Comparison of ENCODE assay signal across 9 cellular contexts in genomic region chr17:4073983-4074830, GRCh38.
A peak's percentile ranks its signal among the peaks of the same experiment; 100 is the strongest.
DNase-seq lines count a peak whose midpoint lies in the region; ATAC-seq lines count a peak whose summit lies in the region.
"Had no signal": no experiment of that assay in that cellular context is flagged by ENCODE, and none has a peak within 500 bp of the region (broad histone marks: within the 10 kb centered on the region; RNA-seq: fewer than 3 reads in every experiment).

No MANE protein-coding gene starts in this region.

- peak overlapping the region; percentile 49 for H3K27ac ChIP-seq in layer of hippocampus (ENCODE audit: low read depth, low read length)
- H3K27ac ChIP-seq: HL-60 had no signal

- no peaks in the 10 kb centered on the region for H3K27me3 ChIP-seq in layer of hippocampus (ENCODE audit: control insufficient read depth, insufficient read depth, low read length)

- H3K9me3 Mint-ChIP-seq in naive thymus-derived CD8-positive, alpha-beta T cell = no peaks in the 10 kb centered on the region

- H3K27me3 Mint-ChIP-seq in naive thymus-derived CD8-positive, alpha-beta T cell = no peaks in the 10 kb centered on the region

- peaks cover 0 to 11% (median 0%) of the 10 kb centered on the region in 4 donors for H3K4me1 Mint-ChIP-seq in naive thymus-derived CD8-positive, alpha-beta T cell

- H3K36me3 Mint-ChIP-seq in naive thymus-derived CD8-positive, alpha-beta T cell = peaks cover 8 to 98% (median 21%) of the 10 kb centered on the region in 3 donors

- no peak overlapping the region for H3K4me3 Mint-ChIP-seq in naive thymus-derived CD8-positive, alpha-beta T cell

- ATAC-seq in GM18498 (IDR thresholded peaks at IDR 0.05; ENCODE audit: unreplicated experiment) (peak; percentile 91), GM21723 (IDR thresholded peaks at IDR 0.05; ENCODE audit: unreplicated experiment) (peak; percentile 88)
- no peak for ATAC-seq in naive thymus-derived CD8-positive, alpha-beta T cell

- H3K27ac Mint-ChIP-seq in naive thymus-derived CD8-positive, alpha-beta T cell = peak overlapping the region in 1 of 10 donors; percentile 22

- peak; percentile 98 for DNase-seq in MV-4-11 (lab: John Stamatoyannopoulos, UW)
- no peak for DNase-seq in dedifferentiated amniotic fluid mesenchymal stem cell (ENCODE audit: extremely low spot score)
- DNase-seq in activated CD8-positive, alpha-beta memory T cell treated with anti-CD3 and anti-CD28 coated beads, Interleukin-2, amount 50 U/mL, for 48 hours = no peak
- DNase-seq in activated effector memory CD4-positive, alpha-beta T cell treated with Interleukin-2 at 50 U/mL for 16 hours = no peak
- DNase-seq in naive thymus-derived CD8-positive, alpha-beta T cell = no peak

- POLR2A ChIA-PET in naive thymus-derived CD8-positive, alpha-beta T cell (lab: Charles Lee) = no interaction called here

Comparison
In these comparisons a context has a peak if more than half of its experiments do, and no peak if none do; other contexts are left out.
1. ATAC-seq: peak in GM18498 (single experiment) and GM21723 (single experiment); none in naive thymus-derived CD8-positive, alpha-beta T cell (0 of 2).